Comparison of ENCODE assay signal across 10 cellular contexts in genomic region chr20:45235995-45236394, GRCh38. TPM values are rescaled to one million over a fixed set of nuclear protein-coding genes. Genes with fewer than 3 reads are reported as not detected.
A peak's percentile ranks its signal among the peaks of the same experiment; 100 is the strongest.
DNase-seq lines count a peak whose midpoint lies in the region; ATAC-seq and TF ChIP-seq lines count a peak whose summit lies in the region.
"Had no signal": no experiment of that assay in that cellular context is flagged by ENCODE, and none has a peak within 500 bp of the region (broad histone marks: within the 10 kb centered on the region; RNA-seq: fewer than 3 reads in every experiment).

No MANE protein-coding gene starts in this region.

- H3F3A ChIP-seq in MM.1S (ENCODE audit: insufficient read depth, low read length): no peaks in the 10 kb centered on the region

- H3K4me1 ChIP-seq in MM.1S (ENCODE audit: low read length) (no peaks in the 10 kb centered on the region), osteoblast (ENCODE audit: insufficient read depth, low read length) (no peaks in the 10 kb centered on the region), gastroesophageal sphincter (no peaks in the 10 kb centered on the region)

- H3K4me3 ChIP-seq in GM12865 (ENCODE audit: low read depth, low read length): no peak overlapping the region
- no peak overlapping the region for H3K4me3 ChIP-seq in MM.1S (ENCODE audit: low read length)
- no peak overlapping the region for H3K4me3 ChIP-seq in epithelial cell of proximal tubule (ENCODE audit: low read depth, low read length)
- H3K4me3 ChIP-seq in osteoblast (ENCODE audit: insufficient read depth, low read length): no peak overlapping the region
- H3K4me3 ChIP-seq in gastroesophageal sphincter: no peak overlapping the region

- H4K20me1 ChIP-seq in MM.1S (ENCODE audit: insufficient read depth, low read length) (no peaks in the 10 kb centered on the region), osteoblast (ENCODE audit: insufficient read depth, low read length) (no peaks in the 10 kb centered on the region)

- TF ChIP-seq EP300 in gastroesophageal sphincter (IDR thresholded peaks at IDR 0.05): no peak

- H3K9ac ChIP-seq in MM.1S (ENCODE audit: low read length): no peak overlapping the region

- H3K9me3 ChIP-seq in MM.1S (replicated peaks; ENCODE audit: insufficient read depth, low read length) (no peaks in the 10 kb centered on the region), osteoblast (ENCODE audit: low read depth, low read length) (no peaks in the 10 kb centered on the region), gastroesophageal sphincter (peaks cover 0 to 22% (median 0%) of the 10 kb centered on the region in 3 donors)

- no peak overlapping the region for H3K4me2 ChIP-seq in MM.1S (ENCODE audit: low read depth, low read length)
- H3K4me2 ChIP-seq in osteoblast (ENCODE audit: insufficient read depth, low read length): no peak overlapping the region

- no peak overlapping the region for H3K27ac ChIP-seq in MM.1S (ENCODE audit: low read length)
- no peak overlapping the region for H3K27ac ChIP-seq in osteoblast (ENCODE audit: low read depth, low read length)
- no peak overlapping the region for H3K27ac ChIP-seq in gastroesophageal sphincter

- H2AFZ ChIP-seq in MM.1S (ENCODE audit: low read length) (no peak overlapping the region), osteoblast (ENCODE audit: low read length) (no peak overlapping the region)

- no peak for TF ChIP-seq POLR2A in gastroesophageal sphincter (IDR thresholded peaks at IDR 0.05)

- H3K36me3 ChIP-seq in MM.1S (replicated peaks; ENCODE audit: insufficient read depth, low read length) (no peaks in the 10 kb centered on the region), osteoblast (ENCODE audit: insufficient read depth, low read length) (no peaks in the 10 kb centered on the region), gastroesophageal sphincter (no peaks in the 10 kb centered on the region)

- H3K79me2 ChIP-seq in MM.1S (ENCODE audit: low read length): no peaks in the 10 kb centered on the region
- no peaks in the 10 kb centered on the region for H3K79me2 ChIP-seq in osteoblast (ENCODE audit: insufficient read depth, low read length)

- TF ChIP-seq CTCF in GM12865 (IDR thresholded peaks at IDR 0.05; ENCODE audit: insufficient read depth, low read depth, low read length, missing control alignments): peak; percentile 48
- peak; percentile 40 for TF ChIP-seq CTCF in MM.1S (IDR thresholded peaks at IDR 0.05; ENCODE audit: low read length)
- TF ChIP-seq CTCF in epithelial cell of proximal tubule (conservative IDR thresholded peaks at IDR 0.05; ENCODE audit: low read depth, low read length): peak; percentile 76
- peak; percentile 34 for TF ChIP-seq CTCF in osteoblast (IDR thresholded peaks at IDR 0.05; ENCODE audit: extremely low read depth, low read depth, low read length)
- peak in 1 of 4 experiments; percentile 28 for TF ChIP-seq CTCF in gastroesophageal sphincter (IDR thresholded peaks at IDR 0.05)

- ATAC-seq in gastroesophageal sphincter: no peak

- DNase-seq in GM12865 (ENCODE audit: low read depth) (peak; percentile 18), MM.1S (no peak), epithelial cell of proximal tubule (ENCODE audit: low read depth) (no peak), osteoblast (ENCODE audit: insufficient read length, low spot score, missing footprints) (no peak), T-helper 9 cell (no peak)
- no peak for DNase-seq in activated CD8-positive, alpha-beta memory T cell treated with anti-CD3 and anti-CD28 coated beads, Interleukin-2, amount 50 U/mL, for 48 hours
- DNase-seq: effector memory CD4-positive, alpha-beta T cell; midbrain; NCI-H2171 had no signal

- no peaks in the 10 kb centered on the region for H3K27me3 ChIP-seq in MM.1S (replicated peaks; ENCODE audit: insufficient read depth, low read length)
- H3K27me3 ChIP-seq in osteoblast (ENCODE audit: insufficient read depth, low read length): peaks cover 12% of the 10 kb centered on the region
- peaks cover 47% of the 10 kb centered on the region for H3K27me3 ChIP-seq in gastroesophageal sphincter

- WGBS in gastroesophageal sphincter (ENCODE audit: low coverage in 1 of 2), 2 donors: 70% methylated on average over 2 of the region's 4 CpGs; no CpG with 5 or more reads in 1 of the 2 donors

- no peaks in the 10 kb centered on the region for H3K9me2 ChIP-seq in MM.1S (replicated peaks; ENCODE audit: insufficient read depth, low read length)

RNA-seq across cellular contexts. Expression of gene SEMG2, which starts 14.8 kb away (rescaled TPM):
- total RNA-seq in epithelial cell of proximal tubule (not detected in 2 replicates), osteoblast (not detected in 2 replicates), gastroesophageal sphincter (not detected)

RNA-seq across cellular contexts. Expression of gene SLPI, which starts 18.4 kb away (rescaled TPM):
- 20.5 and 68.1 TPM in 2 replicates for total RNA-seq in epithelial cell of proximal tubule
- 1.4 and 2.1 TPM in 2 replicates for total RNA-seq in osteoblast
- total RNA-seq in gastroesophageal sphincter: 100 to 1,000 TPM in 1 of 4 donors, 10 to 100 TPM in 3; 26.1 to 251 (median 56.5) TPM

RNA-seq across cellular contexts. Expression of gene SEMG1, which starts 29.2 kb away (rescaled TPM):
- total RNA-seq in epithelial cell of proximal tubule (not detected in 2 replicates), osteoblast (not detected in 2 replicates), gastroesophageal sphincter (not detected)
